ENCODE assay signal across 16 cellular contexts in the genomic region with DNA sequence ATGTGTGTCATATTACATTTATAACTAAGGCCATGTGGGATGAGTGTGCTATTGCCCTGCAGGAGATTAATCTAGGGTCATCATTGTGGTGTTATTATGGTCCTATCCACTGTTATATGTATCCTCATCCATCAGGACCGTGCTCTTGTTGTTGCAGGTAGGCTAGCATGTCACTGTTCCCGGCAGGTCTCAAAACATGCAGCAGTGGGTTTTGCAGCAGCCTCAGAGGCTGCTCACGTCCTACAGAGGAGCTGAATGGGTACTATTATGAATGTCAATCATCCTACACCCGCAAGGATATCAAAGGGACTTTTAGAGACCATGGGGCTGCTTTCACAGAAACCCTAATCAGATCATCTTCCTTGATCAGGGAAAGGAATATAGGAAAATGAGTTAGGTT.
"Had no signal": no experiment of that assay in that cellular context is flagged by ENCODE, and none has a peak within 500 bp of the region (broad histone marks: within the 10 kb centered on the region; RNA-seq: fewer than 3 reads in every experiment).

No MANE protein-coding gene starts in this region.

- DNase-seq: Kasumi-1, MM.1S, NCI-H1694, NCI-H187 treated with DMSO at 0.1 percent for 48 hours, NCI-H2029 treated with DMSO at 0.1 percent for 48 hours, NCI-H2171, NCI-H526 treated with DMSO at 0.1 percent for 48 hours, Right ventricle myocardium superior, RPMI8226, SIG-M5, SK-N-SH, SW 1271, T-cell had no signal

- H3K27ac ChIP-seq: HL-60, KMS-11, SJSA1 had no signal
